Comparison of ENCODE assay signal across 2 cellular contexts in genomic region chr19:51337861-51338562, GRCh38.
TF ChIP-seq lines count a peak whose summit lies in the region.

No MANE protein-coding gene starts in this region.

TF ChIP-seq in IMR-90, 13 proteins besides CTCF, POLR2A, EP300 and RAD21:
- TF ChIP-seq RCOR1 (IDR thresholded peaks at IDR 0.05; ENCODE audit: insufficient replicate concordance, low read length) (no peak), NFE2L2 (IDR thresholded peaks at IDR 0.05; ENCODE audit: low read depth, low read length) (no peak), MXI1 (IDR thresholded peaks at IDR 0.05; ENCODE audit: borderline replicate concordance, low read depth, low read length) (no peak), MAZ (IDR thresholded peaks at IDR 0.05; ENCODE audit: borderline replicate concordance, low read depth, low read length) (no peak), SMC3 (IDR thresholded peaks at IDR 0.05; ENCODE audit: low read depth, low read length) (no peak), FOS (IDR thresholded peaks at IDR 0.05; ENCODE audit: low read depth, low read length) (no peak), MAFK (IDR thresholded peaks at IDR 0.05; ENCODE audit: low read depth, low read length) (no peak), BHLHE40 (IDR thresholded peaks at IDR 0.05; ENCODE audit: low read depth, low read length) (no peak), CEBPB (IDR thresholded peaks at IDR 0.05; ENCODE audit: low read depth, low read length) (no peak), CHD1 (IDR thresholded peaks at IDR 0.05; ENCODE audit: low read depth, low read length) (no peak), RFX5 (IDR thresholded peaks at IDR 0.05; ENCODE audit: low read depth, low read length) (no peak)
- TF ChIP-seq, protein P1, sequence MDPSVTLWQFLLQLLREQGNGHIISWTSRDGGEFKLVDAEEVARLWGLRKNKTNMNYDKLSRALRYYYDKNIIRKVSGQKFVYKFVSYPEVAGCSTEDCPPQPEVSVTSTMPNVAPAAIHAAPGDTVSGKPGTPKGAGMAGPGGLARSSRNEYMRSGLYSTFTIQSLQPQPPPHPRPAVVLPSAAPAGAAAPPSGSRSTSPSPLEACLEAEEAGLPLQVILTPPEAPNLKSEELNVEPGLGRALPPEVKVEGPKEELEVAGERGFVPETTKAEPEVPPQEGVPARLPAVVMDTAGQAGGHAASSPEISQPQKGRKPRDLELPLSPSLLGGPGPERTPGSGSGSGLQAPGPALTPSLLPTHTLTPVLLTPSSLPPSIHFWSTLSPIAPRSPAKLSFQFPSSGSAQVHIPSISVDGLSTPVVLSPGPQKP (IDR thresholded peaks at IDR 0.05; ENCODE audit: borderline replicate concordance, low read depth, low read length) = no peak
- TF ChIP-seq, protein P2, sequence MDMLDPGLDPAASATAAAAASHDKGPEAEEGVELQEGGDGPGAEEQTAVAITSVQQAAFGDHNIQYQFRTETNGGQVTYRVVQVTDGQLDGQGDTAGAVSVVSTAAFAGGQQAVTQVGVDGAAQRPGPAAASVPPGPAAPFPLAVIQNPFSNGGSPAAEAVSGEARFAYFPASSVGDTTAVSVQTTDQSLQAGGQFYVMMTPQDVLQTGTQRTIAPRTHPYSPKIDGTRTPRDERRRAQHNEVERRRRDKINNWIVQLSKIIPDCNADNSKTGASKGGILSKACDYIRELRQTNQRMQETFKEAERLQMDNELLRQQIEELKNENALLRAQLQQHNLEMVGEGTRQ (IDR thresholded peaks at IDR 0.05; ENCODE audit: low read depth, low read length) = no peak

TF ChIP-seq in GM12878, 131 proteins besides CTCF, POLR2A, EP300 and RAD21:
- peak; percentile 75 for TF ChIP-seq ZNF24 (IDR thresholded peaks at IDR 0.05)
- no peak for TF ChIP-seq SRF (IDR thresholded peaks at IDR 0.05; ENCODE audit: low read depth in 2 of 2, low read length in 2 of 2)
